Comparison of ENCODE assay signal across 1 cellular context in the genomic region with DNA sequence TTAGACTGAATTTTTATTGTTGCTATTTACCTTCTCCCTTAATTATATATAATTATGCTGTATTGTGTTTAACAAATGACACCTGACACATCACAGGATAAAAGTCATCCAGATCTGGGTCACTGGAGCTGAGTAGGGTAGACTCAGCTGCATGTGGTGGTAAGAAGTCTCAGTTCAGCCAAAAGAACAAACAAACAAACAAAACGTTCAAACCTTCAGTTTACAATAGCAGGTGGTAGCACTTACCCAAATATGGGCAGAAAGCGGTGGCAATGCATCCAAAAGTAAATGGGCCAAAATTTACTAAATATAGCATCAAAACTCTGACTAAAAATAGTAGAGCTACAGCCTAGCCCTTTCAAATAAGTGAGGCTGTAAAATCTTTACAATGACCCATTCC.
TF ChIP-seq lines count a peak whose summit lies in the region.

No MANE protein-coding gene starts in this region.

TF ChIP-seq in IMR-90, 13 proteins besides CTCF, POLR2A, EP300 and RAD21 (continued from another document):
- no peak for TF ChIP-seq RFX5 (IDR thresholded peaks at IDR 0.05; ENCODE audit: low read depth, low read length)
- no peak for TF ChIP-seq MAZ (IDR thresholded peaks at IDR 0.05; ENCODE audit: borderline replicate concordance, low read depth, low read length)
- TF ChIP-seq CHD1 (IDR thresholded peaks at IDR 0.05; ENCODE audit: low read depth, low read length) = no peak
- TF ChIP-seq RCOR1 (IDR thresholded peaks at IDR 0.05; ENCODE audit: insufficient replicate concordance, low read length) = no peak
- TF ChIP-seq, protein P1, sequence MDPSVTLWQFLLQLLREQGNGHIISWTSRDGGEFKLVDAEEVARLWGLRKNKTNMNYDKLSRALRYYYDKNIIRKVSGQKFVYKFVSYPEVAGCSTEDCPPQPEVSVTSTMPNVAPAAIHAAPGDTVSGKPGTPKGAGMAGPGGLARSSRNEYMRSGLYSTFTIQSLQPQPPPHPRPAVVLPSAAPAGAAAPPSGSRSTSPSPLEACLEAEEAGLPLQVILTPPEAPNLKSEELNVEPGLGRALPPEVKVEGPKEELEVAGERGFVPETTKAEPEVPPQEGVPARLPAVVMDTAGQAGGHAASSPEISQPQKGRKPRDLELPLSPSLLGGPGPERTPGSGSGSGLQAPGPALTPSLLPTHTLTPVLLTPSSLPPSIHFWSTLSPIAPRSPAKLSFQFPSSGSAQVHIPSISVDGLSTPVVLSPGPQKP (IDR thresholded peaks at IDR 0.05; ENCODE audit: borderline replicate concordance, low read depth, low read length) = no peak
- TF ChIP-seq MXI1 (IDR thresholded peaks at IDR 0.05; ENCODE audit: borderline replicate concordance, low read depth, low read length) = no peak
- no peak for TF ChIP-seq FOS (IDR thresholded peaks at IDR 0.05; ENCODE audit: low read depth, low read length)
